ENCODE assay signal across 13 cellular contexts in the genomic region with DNA sequence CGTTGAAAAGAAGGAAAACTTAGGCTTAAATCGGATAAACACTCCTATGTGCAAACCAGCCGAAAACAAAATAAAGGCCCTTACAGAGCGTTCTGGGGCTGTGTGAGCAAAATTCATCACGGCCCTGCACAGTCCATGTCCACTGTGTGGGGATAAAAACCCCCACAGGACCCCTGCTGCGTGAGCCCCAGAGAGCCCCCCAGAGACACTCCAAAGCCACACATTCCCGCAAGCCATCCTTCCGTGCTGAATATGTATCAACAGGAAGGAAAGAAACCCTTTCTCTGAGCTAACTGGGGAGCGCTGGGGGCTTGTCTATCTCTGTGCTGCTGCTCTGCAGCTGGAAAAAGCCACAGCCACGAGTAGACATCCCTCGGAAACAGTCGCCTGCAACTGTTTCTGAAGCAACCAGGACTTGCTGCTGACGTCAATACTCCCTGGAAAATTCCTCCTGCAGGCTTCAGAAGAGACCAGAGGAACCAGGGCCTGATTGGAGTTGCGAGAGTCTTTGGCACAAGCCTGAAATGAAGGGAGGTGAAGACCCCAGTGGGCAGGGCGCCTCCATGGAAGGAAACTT.
DNase-seq lines count a peak whose midpoint lies in the region; TF ChIP-seq lines count a peak whose summit lies in the region.
"Had no signal": no experiment of that assay in that cellular context is flagged by ENCODE, and none has a peak within 500 bp of the region (broad histone marks: within the 10 kb centered on the region; RNA-seq: fewer than 3 reads in every experiment).

No MANE protein-coding gene starts in this region.

- peak; percentile 28 for TF ChIP-seq CTCF in neural progenitor cell (IDR thresholded peaks at IDR 0.05)
- TF ChIP-seq CTCF in mammary epithelial cell (conservative IDR thresholded peaks at IDR 0.05 in 1 of 2, IDR thresholded peaks at IDR 0.05 in 1 of 2; ENCODE audit: extremely low read depth in 1 of 2, insufficient read depth in 1 of 2, low read depth in 1 of 2, low read length in 2 of 2): no peak

- H3K9me3 Mint-ChIP-seq in neural progenitor cell: peaks cover 7% of the 10 kb centered on the region

- H3K4me3 Mint-ChIP-seq in neural progenitor cell: peak overlapping the region; percentile 13

- no peaks in the 10 kb centered on the region for H3K9me3 ChIP-seq in NT2/D1 (ENCODE audit: insufficient read depth, low read length)
- H3K9me3 ChIP-seq in effector memory CD4-positive, alpha-beta T cell (ENCODE audit: control insufficient read depth, low read length): no peaks in the 10 kb centered on the region
- H3K9me3 ChIP-seq in neural progenitor cell (ENCODE audit: low read depth): no peaks in the 10 kb centered on the region
- H3K9me3 ChIP-seq in mammary epithelial cell (replicated peaks; ENCODE audit: insufficient read depth, low read length): no peaks in the 10 kb centered on the region
- H3K9me3 ChIP-seq: colonic mucosa, neutrophil had no signal

- H4K20me1 ChIP-seq in neural progenitor cell (ENCODE audit: low read depth) (peaks cover 12% of the 10 kb centered on the region), mammary epithelial cell (ENCODE audit: insufficient read depth, low read length) (no peaks in the 10 kb centered on the region)

- WGBS in mammary epithelial cell (ENCODE audit: low coverage, missing lambda C conversion rate): 74% methylated on average over 15 of the region's 15 CpGs

- H3K9ac ChIP-seq in NT2/D1 (ENCODE audit: insufficient read length, low read depth) (peak overlapping the region; percentile 74), neural progenitor cell (no peak overlapping the region), mammary epithelial cell (ENCODE audit: insufficient read depth, low read length) (no peak overlapping the region)

- H3K4me3 ChIP-seq in NT2/D1 (ENCODE audit: insufficient read length, low read depth) (peak overlapping the region; percentile 6), neural progenitor cell (peak overlapping the region; percentile 8), mammary epithelial cell (replicated peaks in 1 of 3; ENCODE audit: insufficient read depth in 1 of 3, low read depth in 2 of 3, low read length in 3 of 3) (no peak overlapping the region)
- no peak overlapping the region for H3K4me3 ChIP-seq in effector memory CD4-positive, alpha-beta T cell (ENCODE audit: insufficient read depth, low read depth, low read length, poor library complexity, severe bottlenecking)
- H3K4me3 ChIP-seq: colonic mucosa had no signal

- H3K27me3 ChIP-seq in NT2/D1 (ENCODE audit: insufficient read depth, insufficient read length): no peaks in the 10 kb centered on the region
- H3K27me3 ChIP-seq in effector memory CD4-positive, alpha-beta T cell (replicated peaks; ENCODE audit: control insufficient read depth, insufficient read depth, low read length, poor library complexity, severe bottlenecking): no peaks in the 10 kb centered on the region
- no peaks in the 10 kb centered on the region for H3K27me3 ChIP-seq in neural progenitor cell
- H3K27me3 ChIP-seq in mammary epithelial cell (ENCODE audit: insufficient read depth, low read length): peaks cover 2% of the 10 kb centered on the region
- H3K27me3 ChIP-seq: colonic mucosa, neutrophil had no signal

- H3K36me3 ChIP-seq in NT2/D1 (ENCODE audit: insufficient read depth, insufficient read length, low read length) (peaks cover 8% of the 10 kb centered on the region), neural progenitor cell (peaks cover 6% of the 10 kb centered on the region), mammary epithelial cell (ENCODE audit: insufficient read depth, low read length) (no peaks in the 10 kb centered on the region)
- H3K36me3 ChIP-seq in effector memory CD4-positive, alpha-beta T cell (ENCODE audit: control insufficient read depth, insufficient read depth, low read length): peaks cover 39% of the 10 kb centered on the region
- H3K36me3 ChIP-seq: colonic mucosa had no signal

- H3K27ac ChIP-seq in effector memory CD4-positive, alpha-beta T cell (ENCODE audit: insufficient read depth, low read length, poor library complexity, severe bottlenecking): peak overlapping the region; percentile 43
- H3K27ac ChIP-seq in neural progenitor cell (peak overlapping the region; percentile 89), mammary epithelial cell (ENCODE audit: insufficient read depth, low read depth, low read length) (no peak overlapping the region)
- H3K27ac ChIP-seq: colonic mucosa, neutrophil had no signal

- BruUV-seq in mammary epithelial cell (replicated peaks; lab: Mats Ljungman, UMichigan): no TSS peak

- dilution Hi-C loops in mammary epithelial cell (cut with HindIII; ENCODE audit: low sequenced_read_pairs): no loop called here

- peaks cover 50% of the 10 kb centered on the region for H3F3A ChIP-seq in neural progenitor cell (ENCODE audit: low read depth)

- H2AFZ ChIP-seq in neural progenitor cell (replicated peaks): no peak overlapping the region
- H2AFZ ChIP-seq in mammary epithelial cell (ENCODE audit: low read depth, low read length): no peak overlapping the region

- H3K4me1 Mint-ChIP-seq in neural progenitor cell: peaks cover 52% of the 10 kb centered on the region

- H3K36me3 Mint-ChIP-seq in neural progenitor cell: peaks cover 27% of the 10 kb centered on the region

- CTCF ChIA-PET in mammary epithelial cell (lab: Charles Lee; ENCODE audit: low non-redundant PET): no interaction called here

- in situ Hi-C loops in mammary epithelial cell (cut with MboI; ENCODE audit: low sequenced_read_pairs in 2 of 2): no loop called here

- H3K4me1 ChIP-seq in NT2/D1 (ENCODE audit: insufficient read depth, insufficient read length) (peaks cover 29% of the 10 kb centered on the region), neural progenitor cell (peaks cover 65% of the 10 kb centered on the region), mammary epithelial cell (ENCODE audit: insufficient read depth, low read length) (no peaks in the 10 kb centered on the region)
- H3K4me1 ChIP-seq in effector memory CD4-positive, alpha-beta T cell (ENCODE audit: control insufficient read depth, insufficient read depth, low read length, poor library complexity, severe bottlenecking): peaks cover 36% of the 10 kb centered on the region
- H3K4me1 ChIP-seq: colonic mucosa had no signal

- DNase-seq in NCI-H510A treated with DMSO at 0.1 percent for 48 hours (lab: John Stamatoyannopoulos, UW) (peak; percentile 48), NCI-H510A (lab: John Stamatoyannopoulos, UW) (no peak), NT2/D1 (ENCODE audit: low read depth, low spot score) (peak; percentile 63), neural progenitor cell (ENCODE audit: low spot score) (peak; percentile 74), GM19238 (ENCODE audit: insufficient read length, low spot score) (no peak), posterior vena cava (ENCODE audit: low spot score) (no peak), mammary epithelial cell (no peak)
- DNase-seq in effector memory CD4-positive, alpha-beta T cell: no peak
- DNase-seq: colonic mucosa, NCI-H2029 treated with DMSO at 0.1 percent for 48 hours, SIG-M5, trophoblast cell had no signal

- intact Hi-C loops in posterior vena cava (cut with DNase I) (no loop called here), mammary epithelial cell (cut with micrococcal nuclease) (loop anchor here (5.0 kb wide), 1 partner anchor 255 kb away; no protein-coding TSS in a partner anchor)

- H3K79me2 ChIP-seq in neural progenitor cell (ENCODE audit: low read depth): no peaks in the 10 kb centered on the region
- no peaks in the 10 kb centered on the region for H3K79me2 ChIP-seq in mammary epithelial cell (ENCODE audit: insufficient read depth, low read length)

- H3K4me2 ChIP-seq in neural progenitor cell (peak overlapping the region; percentile 42), mammary epithelial cell (ENCODE audit: insufficient read depth, low read depth, low read length) (no peak overlapping the region)

- peak overlapping the region; percentile 29 for H3K27ac Mint-ChIP-seq in neural progenitor cell

- H3K27me3 Mint-ChIP-seq in neural progenitor cell (ENCODE audit: insufficient read depth, low read depth): peaks cover 3% of the 10 kb centered on the region

Comparison
In these comparisons a context has a peak if more than half of its experiments do, and no peak if none do; other contexts are left out.
1. DNase-seq: peak in NCI-H510A treated with DMSO at 0.1 percent for 48 hours (single experiment), NT2/D1 (single experiment) and neural progenitor cell (single experiment); none in NCI-H510A (single experiment), effector memory CD4-positive, alpha-beta T cell (0 of 3), GM19238 (single experiment), posterior vena cava (single experiment) and mammary epithelial cell (single experiment).
2. H3K4me3 ChIP-seq: peak in NT2/D1 (single experiment) and neural progenitor cell (single experiment); none in effector memory CD4-positive, alpha-beta T cell (single experiment) and mammary epithelial cell (0 of 3).